ENCODE assay signal across 23 cellular contexts in genomic region chr5:71737931-71738539, GRCh38. TPM values are rescaled to one million over a fixed set of nuclear protein-coding genes. Genes with fewer than 3 reads are reported as not detected.
DNase-seq lines count a peak whose midpoint lies in the region; ATAC-seq and TF ChIP-seq lines count a peak whose summit lies in the region.
"Had no signal": no experiment of that assay in that cellular context is flagged by ENCODE, and none has a peak within 500 bp of the region (broad histone marks: within the 10 kb centered on the region; RNA-seq: fewer than 3 reads in every experiment).

No MANE protein-coding gene starts in this region.

- no peak overlapping the region for H3K27ac Mint-ChIP-seq in H9
- H3K27ac Mint-ChIP-seq: B cell; CD4-positive, CD25-positive, alpha-beta regulatory T cell; CD8-positive, alpha-beta T cell; HFFc6 had no signal

- H3K4me2 ChIP-seq in H9 (ENCODE audit: insufficient read depth, insufficient read length, low read length): no peak overlapping the region
- H3K4me2 ChIP-seq: BLaER1 had no signal

- no peaks in the 10 kb centered on the region; the same call in 1 of the 2 replicates for H3K27me3 Mint-ChIP-seq in H9 (ENCODE audit: low read depth)
- H3K27me3 Mint-ChIP-seq: CD4-positive, CD25-positive, alpha-beta regulatory T cell had no signal

- no peaks in the 10 kb centered on the region for H3K79me2 ChIP-seq in H9 (ENCODE audit: insufficient read depth, low read length)

- no peak overlapping the region for H4K5ac ChIP-seq in H9 (ENCODE audit: insufficient read length, low read depth, low read length)

- H2AK5ac ChIP-seq in H9 (ENCODE audit: insufficient read length, low read length): no peak overlapping the region

- H2BK15ac ChIP-seq in H9 (ENCODE audit: low read depth, low read length): no peak overlapping the region

- H2AFZ ChIP-seq in H9 (ENCODE audit: low read length): no peak overlapping the region

- no peak overlapping the region for H2BK120ac ChIP-seq in H9 (ENCODE audit: low read depth, low read length, poor library complexity, severe bottlenecking)

- TF ChIP-seq EP300 in esophagus muscularis mucosa (IDR thresholded peaks at IDR 0.05): no peak

- no peak for DNase-seq in H9
- DNase-seq in SW480 (ENCODE audit: low spot score): peak; percentile 8
- DNase-seq in esophagus muscularis mucosa (ENCODE audit: extremely low spot score): peak; percentile 14
- DNase-seq in NCI-H510A (lab: John Stamatoyannopoulos, UW): no peak
- DNase-seq in UCSD-AML1 (lab: John Stamatoyannopoulos, UW; ENCODE audit: unreplicated experiment): no peak
- DNase-seq: Caco-2; CD4-positive, CD25-positive, alpha-beta regulatory T cell; CD8-positive, alpha-beta T cell; DMS53; DMS79 treated with DMSO at 0.1 percent for 48 hours; GF-D8; GOT3; H7; HFFc6 had no signal

- no peak overlapping the region for H2BK12ac ChIP-seq in H9 (ENCODE audit: insufficient read length, low read depth, low read length)

- intact Hi-C loops in esophagus muscularis mucosa (cut with DNase I): no loop called here

- no peak overlapping the region for H3T11ph ChIP-seq in H9 (ENCODE audit: low read length)

- H3K9me3 ChIP-seq in H9 (ENCODE audit: control insufficient read depth, low read depth, low read length) (no peaks in the 10 kb centered on the region), esophagus muscularis mucosa (no peaks in the 10 kb centered on the region)
- H3K9me3 ChIP-seq: BLaER1, Caco-2 had no signal

- no peak overlapping the region for H2BK20ac ChIP-seq in H9 (ENCODE audit: low read depth, low read length, poor library complexity, severe bottlenecking)

- H3K4me1 ChIP-seq in H9 (ENCODE audit: insufficient read depth, low read length) (no peaks in the 10 kb centered on the region), esophagus muscularis mucosa (peaks cover 0 to 5% (median under 1%) of the 10 kb centered on the region in 4 donors)
- H3K4me1 ChIP-seq: BLaER1, Caco-2 had no signal

- no peak overlapping the region for H3K18ac ChIP-seq in H9 (ENCODE audit: insufficient read length, low read depth, low read length)

- H3K27ac ChIP-seq in H9 (ENCODE audit: insufficient read length, low read depth, low read length) (no peak overlapping the region), esophagus muscularis mucosa (replicated peaks in 1 of 4) (no peak overlapping the region)
- H3K27ac ChIP-seq: BLaER1, C4-2B had no signal

- H3K4ac ChIP-seq in H9 (ENCODE audit: low read depth, low read length): no peak overlapping the region

- no peaks in the 10 kb centered on the region for H3K4me1 Mint-ChIP-seq in H9
- H3K4me1 Mint-ChIP-seq: B cell; CD4-positive, CD25-positive, alpha-beta regulatory T cell had no signal

- no peaks in the 10 kb centered on the region for H3K23me2 ChIP-seq in H9 (ENCODE audit: insufficient read length, low read depth, low read length, poor library complexity, severe bottlenecking)

- no peak overlapping the region for H3K4me3 ChIP-seq in esophagus muscularis mucosa
- H3K4me3 ChIP-seq: BLaER1 had no signal

- no peak overlapping the region for H3K9ac ChIP-seq in H9 (ENCODE audit: extremely low read depth, insufficient read length, low read length)
- H3K9ac ChIP-seq: BLaER1 had no signal

- no peak overlapping the region for H4K8ac ChIP-seq in H9 (replicated peaks; ENCODE audit: insufficient read length, low read depth, low read length)

- no peak overlapping the region for H3K4me3 Mint-ChIP-seq in H9
- H3K4me3 Mint-ChIP-seq: B cell; CD4-positive, CD25-positive, alpha-beta regulatory T cell; CD8-positive, alpha-beta T cell; HFFc6 had no signal

- H4K20me1 ChIP-seq in H9 (ENCODE audit: control insufficient read depth, insufficient read depth, insufficient read length): no peaks in the 10 kb centered on the region
- H4K20me1 ChIP-seq: BLaER1 had no signal

- no peak overlapping the region for H3K23ac ChIP-seq in H9 (ENCODE audit: insufficient read length, low read depth, low read length)

- no peak overlapping the region for H4K91ac ChIP-seq in H9 (ENCODE audit: insufficient read length, low read depth, low read length)

- H3K27me3 ChIP-seq in H9 (ENCODE audit: insufficient read depth, low read length) (no peaks in the 10 kb centered on the region), esophagus muscularis mucosa (no peaks in the 10 kb centered on the region)
- H3K27me3 ChIP-seq: BLaER1 had no signal

- TF ChIP-seq CTCF in H9 (conservative IDR thresholded peaks at IDR 0.05) (no peak), esophagus muscularis mucosa (IDR thresholded peaks at IDR 0.05) (no peak)

- H3K79me1 ChIP-seq in H9 (ENCODE audit: insufficient read depth, low read depth, low read length, poor library complexity, severe bottlenecking): no peaks in the 10 kb centered on the region

- 0 out of 5 replicates have a peak, but pooled peaks cover 3 to 5% of the 10 kb centered on the region in 2 experiments for H3K9me3 Mint-ChIP-seq in H9
- H3K9me3 Mint-ChIP-seq: HFFc6 had no signal

- ATAC-seq in GM21528 (IDR thresholded peaks at IDR 0.05; ENCODE audit: low FRiP score, unreplicated experiment) (no peak), HG03045 (IDR thresholded peaks at IDR 0.05; ENCODE audit: unreplicated experiment) (no peak)
- ATAC-seq: CD8-positive, alpha-beta T cell; HCT116 had no signal

- H3K14ac ChIP-seq in H9 (ENCODE audit: insufficient read depth, low read length): peak overlapping the region; percentile 47; the same call in 1 of the 2 replicates

- no CpG with 5 or more reads among the region's 7 CpGs for WGBS in H9 (ENCODE audit: extremely low coverage, insufficient read length, low lambda C conversion rate)
- WGBS in esophagus muscularis mucosa: 90% methylated on average over 7 of the region's 7 CpGs

- no peak overlapping the region for H2BK5ac ChIP-seq in H9 (ENCODE audit: insufficient read length, low read length)

- no peaks in the 10 kb centered on the region for H3K36me3 ChIP-seq in esophagus muscularis mucosa
- H3K36me3 ChIP-seq: BLaER1 had no signal

- peaks cover 0 to 4% (median 0%) of the 10 kb centered on the region in 3 experiments; a peak in 1 of 7 replicates for H3K36me3 Mint-ChIP-seq in H9 (ENCODE audit: insufficient read depth in 1 of 3, low read depth in 3 of 3)
- H3K36me3 Mint-ChIP-seq: CD8-positive, alpha-beta T cell had no signal

- no peak for TF ChIP-seq POLR2A in esophagus muscularis mucosa (IDR thresholded peaks at IDR 0.05; ENCODE audit: low read depth)

- H3K56ac ChIP-seq in H9 (ENCODE audit: insufficient read length, low read depth, low read length): no peak overlapping the region

RNA-seq across cellular contexts. Expression of gene CARTPT, which starts 19.0 kb away (rescaled TPM):
- not detected in 2 replicates for total RNA-seq in H9 (2021)
- total RNA-seq in esophagus muscularis mucosa: 10 to 100 TPM in 2 of 4 donors, 1 to 10 TPM in 2; 7.1 to 24.7 (median 15.5) TPM
- total RNA-seq: A172; B cell; Caco-2; CD4-positive, CD25-positive, alpha-beta regulatory T cell; CD8-positive, alpha-beta T cell; Daoy; G401; H7; HFFc6 had no signal

Comparison
In these comparisons a context has a peak if more than half of its experiments do, and no peak if none do; other contexts are left out.
1. DNase-seq: peak in SW480 (single experiment) and esophagus muscularis mucosa (single experiment); none in H9 (single experiment), NCI-H510A (single experiment) and UCSD-AML1 (single experiment).